ENCODE assay signal across 14 cellular contexts in genomic region chr6:131602913-131603312, GRCh38. TPM values are rescaled to one million over a fixed set of nuclear protein-coding genes. Genes with fewer than 3 reads are reported as not detected.
DNase-seq lines count a peak whose midpoint lies in the region; ATAC-seq and TF ChIP-seq lines count a peak whose summit lies in the region.
"Had no signal": no experiment of that assay in that cellular context is flagged by ENCODE, and none has a peak within 500 bp of the region (broad histone marks: within the 10 kb centered on the region; RNA-seq: fewer than 3 reads in every experiment).

No MANE protein-coding gene starts in this region.

- TF ChIP-seq POLR2A in right lobe of liver (IDR thresholded peaks at IDR 0.05) = no peak

- no peak for TF ChIP-seq EP300 in SK-N-SH (IDR thresholded peaks at IDR 0.05; ENCODE audit: borderline replicate concordance in 1 of 2, low read depth in 1 of 2, low read length in 1 of 2)

- no peak for ATAC-seq in right lobe of liver
- ATAC-seq: HCT116, right cardiac atrium had no signal

- H3K79me2 ChIP-seq in GM23248 (ENCODE audit: insufficient read depth) (no peaks in the 10 kb centered on the region), SK-N-SH (ENCODE audit: insufficient read depth) (no peaks in the 10 kb centered on the region)

- H2AFZ ChIP-seq in GM23248 = no peak overlapping the region
- H2AFZ ChIP-seq in SK-N-SH (ENCODE audit: low read depth) = no peak overlapping the region

- H3F3A ChIP-seq in GM23248 (ENCODE audit: insufficient read depth) (peaks cover 29% of the 10 kb centered on the region), SK-N-SH (replicated peaks; ENCODE audit: insufficient read depth) (peaks cover 9% of the 10 kb centered on the region)

- H4K20me1 ChIP-seq in GM23248 (ENCODE audit: insufficient read depth) (no peaks in the 10 kb centered on the region), SK-N-SH (ENCODE audit: insufficient read depth) (no peaks in the 10 kb centered on the region)

- H3K4me3 ChIP-seq in GM23248 (no peak overlapping the region), SK-N-SH (ENCODE audit: low read depth in 2 of 2, low read length in 1 of 2) (no peak overlapping the region), fibroblast of mammary gland (ENCODE audit: control insufficient read depth, low read depth, low read length) (no peak overlapping the region), right lobe of liver (no peak overlapping the region)

- peak overlapping the region; percentile 22 for H3K4me2 ChIP-seq in GM23248 (ENCODE audit: unreplicated experiment)
- H3K4me2 ChIP-seq in SK-N-SH = no peak overlapping the region

- peaks cover 10% of the 10 kb centered on the region for H3K4me1 ChIP-seq in GM23248 (ENCODE audit: insufficient read depth)
- H3K4me1 ChIP-seq in SK-N-SH (ENCODE audit: control insufficient read depth in 1 of 2, insufficient read depth in 2 of 2, low read depth in 1 of 2, low read length in 1 of 2) = no peaks in the 10 kb centered on the region
- H3K4me1 ChIP-seq in right lobe of liver = no peaks in the 10 kb centered on the region

- peak overlapping the region; percentile 18; the same call in 1 of the 2 replicates for H3K9ac ChIP-seq in GM23248
- no peak overlapping the region for H3K9ac ChIP-seq in SK-N-SH

- H3K9me2 ChIP-seq in GM23248 (ENCODE audit: insufficient read depth) (no peaks in the 10 kb centered on the region), SK-N-SH (no peaks in the 10 kb centered on the region)

- DNase-seq in GM23248 (peak; percentile 94), SK-N-SH (no peak), fibroblast of mammary gland (ENCODE audit: low read depth) (peak; percentile 92), smooth muscle cell of the brain vasculature (ENCODE audit: low read depth, low spot score) (peak; percentile 43), right lobe of liver (no peak), foreskin melanocyte (no peak)
- DNase-seq in stimulated activated CD4-positive, alpha-beta T cell treated with anti-CD3 and anti-CD28 coated beads, Interleukin-4, amount 100 ng/mL, for 1 hour = no peak
- DNase-seq: activated CD4-positive, alpha-beta T cell treated with anti-CD3 and anti-CD28 coated beads for 1 hour; immature natural killer cell; NCI-H187 treated with DMSO at 0.1 percent for 48 hours; right cardiac atrium had no signal

- CTCF ChIA-PET in SK-N-SH (lab: Yijun Ruan, JAX) = interaction anchor here (0.6 to 2.9 kb wide), 4 partner anchors 9 to 84 kb away, joined by 3 to 17 read pairs (median 3); partner anchors contain the start of gene MED23

- H3K9me3 ChIP-seq in GM23248 (ENCODE audit: low read depth) (no peaks in the 10 kb centered on the region), SK-N-SH (no peaks in the 10 kb centered on the region), right lobe of liver (no peaks in the 10 kb centered on the region)

- WGBS in GM23248 (ENCODE audit: low coverage in 1 of 2, low lambda C conversion rate in 2 of 2, missing lambda C conversion rate in 2 of 2), 2 experiments = 0% methylated on average over 1 of the region's 1 CpG
- WGBS in SK-N-SH (ENCODE audit: low lambda C conversion rate) = 79% methylated on average over 1 of the region's 1 CpG
- 70% methylated on average over 1 of the region's 1 CpG for WGBS in right lobe of liver (ENCODE audit: insufficient coverage, low coverage, low lambda C conversion rate, missing lambda C conversion rate)

- POLR2A ChIA-PET in SK-N-SH (lab: Yijun Ruan, JAX) = no interaction called here

- TF ChIP-seq CTCF in SK-N-SH (IDR thresholded peaks at IDR 0.05) = no peak
- TF ChIP-seq CTCF in fibroblast of mammary gland (conservative IDR thresholded peaks at IDR 0.05; ENCODE audit: control insufficient read depth, insufficient read depth, low read depth, low read length) = no peak
- no peak for TF ChIP-seq CTCF in right lobe of liver (IDR thresholded peaks at IDR 0.05)

- H3K27me3 ChIP-seq in GM23248 (replicated peaks; ENCODE audit: insufficient read depth) (no peaks in the 10 kb centered on the region), SK-N-SH (ENCODE audit: insufficient read depth) (no peaks in the 10 kb centered on the region), right lobe of liver (no peaks in the 10 kb centered on the region)

- intact Hi-C loops in right lobe of liver (cut with DNase I) = no loop called here

- TF ChIP-seq RAD21 in SK-N-SH (IDR thresholded peaks at IDR 0.05; ENCODE audit: low read length) = no peak

- in situ Hi-C loops in GM23248 (cut with MboI) = no loop called here

- peak overlapping the region; percentile 67 for H3K27ac ChIP-seq in GM23248
- peak overlapping the region in 1 of 2 experiments; percentile 9; a peak in 1 of 4 replicates for H3K27ac ChIP-seq in SK-N-SH (ENCODE audit: low read depth in 2 of 2, low read length in 1 of 2)
- no peak overlapping the region for H3K27ac ChIP-seq in right lobe of liver

- H3K36me3 ChIP-seq in GM23248 (ENCODE audit: low read depth) = peaks cover 80% of the 10 kb centered on the region
- H3K36me3 ChIP-seq in SK-N-SH (replicated peaks in 1 of 2; ENCODE audit: control insufficient read depth in 1 of 2, insufficient read depth in 2 of 2, low read length in 1 of 2) = peaks cover 76 to 91% of the 10 kb centered on the region in 2 experiments
- H3K36me3 ChIP-seq in right lobe of liver = peaks cover 0 to 92% (median 36%) of the 10 kb centered on the region in 4 donors

TF ChIP-seq in SK-N-SH, 30 proteins besides CTCF, POLR2A, EP300 and RAD21:
- TF ChIP-seq RXRA (IDR thresholded peaks at IDR 0.05; ENCODE audit: borderline replicate concordance, low read depth) = peak; percentile 26; the same call in 1 of the 2 replicates
- TF ChIP-seq JUND (IDR thresholded peaks at IDR 0.05) = 0 out of 2 replicates have a peak, but pooled peaks have one; percentile 32
- no peak for TF ChIP-seq FOXJ3 (CRISPR knock-in tag; IDR thresholded peaks at IDR 0.05)
- peak; percentile 63; the same call in 1 of the 2 replicates for TF ChIP-seq FOSL2 (IDR thresholded peaks at IDR 0.05; ENCODE audit: borderline replicate concordance, low read depth)
- TF ChIP-seq, protein P1, sequence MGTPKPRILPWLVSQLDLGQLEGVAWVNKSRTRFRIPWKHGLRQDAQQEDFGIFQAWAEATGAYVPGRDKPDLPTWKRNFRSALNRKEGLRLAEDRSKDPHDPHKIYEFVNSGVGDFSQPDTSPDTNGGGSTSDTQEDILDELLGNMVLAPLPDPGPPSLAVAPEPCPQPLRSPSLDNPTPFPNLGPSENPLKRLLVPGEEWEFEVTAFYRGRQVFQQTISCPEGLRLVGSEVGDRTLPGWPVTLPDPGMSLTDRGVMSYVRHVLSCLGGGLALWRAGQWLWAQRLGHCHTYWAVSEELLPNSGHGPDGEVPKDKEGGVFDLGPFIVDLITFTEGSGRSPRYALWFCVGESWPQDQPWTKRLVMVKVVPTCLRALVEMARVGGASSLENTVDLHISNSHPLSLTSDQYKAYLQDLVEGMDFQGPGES (IDR thresholded peaks at IDR 0.05; ENCODE audit: low read depth, low read length) = no peak

RNA-seq across cellular contexts. Expression of gene MED23, which starts 25.1 kb away (rescaled TPM):
- total RNA-seq in GM23248 (2014; rRNA removed; shearing (Covaris generic)) = 35.7 and 39.3 TPM in 2 replicates
- polyA plus RNA-seq in GM23248 (2016; fragmentation: Nextera tagmentation; extraction: Ambion mirVana) = 15.1 and 16.9 TPM in 2 replicates
- polyA plus RNA-seq in SK-N-SH (2012; rRNA removed) = 10.1 and 14.5 TPM in 2 replicates
- 8.3 and 9.5 TPM in 2 replicates for polyA plus RNA-seq in SK-N-SH (2012; cell fraction: cytosol; rRNA removed)
- polyA plus RNA-seq in SK-N-SH (2012; cell fraction: nucleus; rRNA removed) = 18.5 and 44.1 TPM in 2 replicates
- total RNA-seq in right lobe of liver = 10 to 100 TPM in 4 of 6 experiments, 1 to 10 TPM in 2; 8.8 to 13.8 (median 11.0) TPM

RNA-seq across cellular contexts. Expression of gene ARG1, which starts 29.9 kb away (rescaled TPM):
- not detected in 2 replicates for total RNA-seq in GM23248 (2014; rRNA removed; shearing (Covaris generic))
- polyA plus RNA-seq in GM23248 (2016; fragmentation: Nextera tagmentation; extraction: Ambion mirVana) (not detected in 2 replicates), SK-N-SH (2012; rRNA removed) (not detected in 2 replicates)
- polyA plus RNA-seq in SK-N-SH (2012; cell fraction: cytosol; rRNA removed) = not detected in 2 replicates
- not detected in 2 replicates for polyA plus RNA-seq in SK-N-SH (2012; cell fraction: nucleus; rRNA removed)
- 1,000 to 10,000 TPM in 2 of 6 experiments, 100 to 1,000 TPM in 4; 428 to 1,179 (median 813) TPM for total RNA-seq in right lobe of liver
- total RNA-seq: activated T-helper 2 cell treated with anti-CD3 and anti-CD28 coated beads, Interferon-gamma antibody, Interleukin-2, Interleukin-4, amounts not matched to agents 10 μg/mL and 5 μg/mL and 100 μg/mL, durations not matched to agents 14 hours and 24 hours and 36 hours; SK-MEL-5 had no signal
- polyA plus RNA-seq: immature natural killer cell, right cardiac atrium had no signal

RNA-seq across cellular contexts. Expression of gene ENPP3, which starts 34.2 kb away (rescaled TPM):
- not detected in 2 replicates for total RNA-seq in GM23248 (2014; rRNA removed; shearing (Covaris generic))
- not detected in 2 replicates for polyA plus RNA-seq in GM23248 (2016; fragmentation: Nextera tagmentation; extraction: Ambion mirVana)
- polyA plus RNA-seq in SK-N-SH (2012; rRNA removed) = not detected in 2 replicates
- not detected in 2 replicates for polyA plus RNA-seq in SK-N-SH (2012; cell fraction: cytosol; rRNA removed)
- not detected in 2 replicates for polyA plus RNA-seq in SK-N-SH (2012; cell fraction: nucleus; rRNA removed)
- 1 to 10 TPM in 4 of 6 experiments, under 1 TPM in 2; 0.63 to 2.7 (median 1.5) TPM for total RNA-seq in right lobe of liver

Comparison
In these comparisons a context has a peak if more than half of its experiments do, and no peak if none do; other contexts are left out.
1. DNase-seq: peak in GM23248 (single experiment), fibroblast of mammary gland (single experiment) and smooth muscle cell of the brain vasculature (single experiment); none in SK-N-SH (single experiment), stimulated activated CD4-positive, alpha-beta T cell treated with anti-CD3 and anti-CD28 coated beads, Interleukin-4, amount 100 ng/mL, for 1 hour (single experiment), right lobe of liver (0 of 3) and foreskin melanocyte (single experiment).
2. RNA of gene ARG1, which starts 29.9 kb away (total RNA-seq): 428 to 1,179 TPM in right lobe of liver; not detected in GM23248; every median in the first group is over 100 times any median in the second.